8 cellular contexts compared by ENCODE assay signal in genomic region chr2:28750316-28751101, GRCh38. TPM values are rescaled to one million over a fixed set of nuclear protein-coding genes. Genes with fewer than 3 reads are reported as not detected.
DNase-seq lines count a peak whose midpoint lies in the region; ATAC-seq and TF ChIP-seq lines count a peak whose summit lies in the region.

No MANE protein-coding gene starts in this region.

- H3K27ac ChIP-seq in HUES6 (ENCODE audit: low read depth, low read length) (peak overlapping the region; percentile 80; the same call in 1 of the 2 replicates), WERI-Rb-1 (peak overlapping the region; percentile 95), thymus (ENCODE audit: low read depth) (peak overlapping the region; percentile 98)

- H3K9me3 ChIP-seq in HUES6 (ENCODE audit: control insufficient read depth, insufficient read depth, low read depth, low read length) (no peaks in the 10 kb centered on the region), WERI-Rb-1 (ENCODE audit: severe bottlenecking) (no peaks in the 10 kb centered on the region), mucosa of descending colon (no peaks in the 10 kb centered on the region), thymus (ENCODE audit: control insufficient read depth) (no peaks in the 10 kb centered on the region)

- peak overlapping the region; percentile 76 for H3K4me3 ChIP-seq in HUES6 (ENCODE audit: low read depth, low read length)
- peak overlapping the region; percentile 62 for H3K4me3 ChIP-seq in WERI-Rb-1 (ENCODE audit: low read depth, low read length)
- peak overlapping the region; percentile 100 for H3K4me3 ChIP-seq in mucosa of descending colon
- H3K4me3 ChIP-seq in thymus (ENCODE audit: low read length), result peak overlapping the region; percentile 96

- peak overlapping the region; percentile 99 for H3K9ac ChIP-seq in HUES6 (ENCODE audit: low read length)

- no peaks in the 10 kb centered on the region for H3K36me3 ChIP-seq in HUES6 (ENCODE audit: control insufficient read depth, insufficient read depth, low read length)
- H3K36me3 ChIP-seq in WERI-Rb-1, result peaks cover 6% of the 10 kb centered on the region
- H3K36me3 ChIP-seq in mucosa of descending colon (ENCODE audit: low read depth), result no peaks in the 10 kb centered on the region
- H3K36me3 ChIP-seq in thymus (ENCODE audit: control insufficient read depth, insufficient read depth), result no peaks in the 10 kb centered on the region

- no peaks in the 10 kb centered on the region for H3K27me3 ChIP-seq in HUES6 (ENCODE audit: control insufficient read depth, insufficient read depth, low read length)
- H3K27me3 ChIP-seq in WERI-Rb-1 (ENCODE audit: insufficient read depth, low read depth, severe bottlenecking), result no peaks in the 10 kb centered on the region
- no peaks in the 10 kb centered on the region for H3K27me3 ChIP-seq in thymus (ENCODE audit: control insufficient read depth, insufficient read depth)

- DNase-seq in COLO668 (lab: John Stamatoyannopoulos, UW; ENCODE audit: unreplicated experiment) (peak; percentile 19), WERI-Rb-1 (peak; percentile 30), mucosa of descending colon (peak in 1 of 3 donors; percentile 48), GM19238 (ENCODE audit: insufficient read length, low spot score) (no peak)
- DNase-seq in effector CD8-positive, alpha-beta T cell (lab: John Stamatoyannopoulos, UW), result peak; percentile 22

- ATAC-seq in mucosa of descending colon (no peak), GM21526 (IDR thresholded peaks at IDR 0.05; ENCODE audit: low FRiP score, unreplicated experiment) (no peak)

- 36% methylated on average over 9 of the region's 9 CpGs for WGBS in thymus

- intact Hi-C loops in mucosa of descending colon (cut with DNase I, micrococcal nuclease), result loop anchor here (5.0 to 10.0 kb wide), 2 partner anchors 88 to 156 kb away; no protein-coding TSS in a partner anchor

- H3K4me1 ChIP-seq in HUES6 (ENCODE audit: control insufficient read depth, insufficient read depth, low read length) (peaks cover 19% of the 10 kb centered on the region), mucosa of descending colon (ENCODE audit: low read depth) (peaks cover 33% of the 10 kb centered on the region), thymus (ENCODE audit: control insufficient read depth, insufficient read depth, low read length) (no peaks in the 10 kb centered on the region)

- TF ChIP-seq CTCF in WERI-Rb-1 (IDR thresholded peaks at IDR 0.05; ENCODE audit: low read depth, low read length) (no peak), mucosa of descending colon (IDR thresholded peaks at IDR 0.05) (no peak)

RNA-seq across cellular contexts. Expression of gene PPP1CB, which starts 1.1 kb away (rescaled TPM):
- total RNA-seq in mucosa of descending colon, result 100 to 1,000 TPM; 302 to 439 (median 308) TPM
- polyA plus RNA-seq in thymus, result 153 TPM
